ENCODE assay signal across 28 cellular contexts in genomic region chr7:106329408-106329807, GRCh38. TPM values are rescaled to one million over a fixed set of nuclear protein-coding genes. Genes with fewer than 3 reads are reported as not detected.
DNase-seq lines count a peak whose midpoint lies in the region; ATAC-seq and TF ChIP-seq lines count a peak whose summit lies in the region.
"Had no signal": no experiment of that assay in that cellular context is flagged by ENCODE, and none has a peak within 500 bp of the region (broad histone marks: within the 10 kb centered on the region; RNA-seq: fewer than 3 reads in every experiment).

No MANE protein-coding gene starts in this region.

- H3K27ac ChIP-seq in ACC112 (ENCODE audit: low read depth, low read length), result peak overlapping the region; percentile 38; the same call in 1 of the 2 replicates
- H3K27ac ChIP-seq in GM23338 (ENCODE audit: low read depth), result no peak overlapping the region
- H3K27ac ChIP-seq: dorsolateral prefrontal cortex, parathyroid adenoma, right atrium auricular region, SJCRH30 had no signal

- H3K9me2 ChIP-seq in GM23338 (ENCODE audit: insufficient read depth), result peaks cover 9% of the 10 kb centered on the region; the same call in 1 of the 2 replicates

- H3K4me2 ChIP-seq in GM23338, result no peak overlapping the region

- H2AFZ ChIP-seq in ACC112 (ENCODE audit: low read length, unreplicated experiment) (no peak overlapping the region), GM23338 (0 out of 2 replicates have a peak overlapping the region, but pooled peaks have one; percentile 6)
- H2AFZ ChIP-seq: parathyroid adenoma had no signal

- H3K27me3 Mint-ChIP-seq in GM23338 (ENCODE audit: insufficient read depth, low read depth, poor library complexity), result no peaks in the 10 kb centered on the region
- H3K27me3 Mint-ChIP-seq: activated naive CD4-positive, alpha-beta T cell treated with anti-CD3 and anti-CD28 coated beads, Interleukin-2, amount 50 U/mL, for 24 hours; activated T-helper 17 cell treated with anti-CD3 and anti-CD28 coated beads, Interleukin-2, amount 50 U/mL, for 72 hours; IgD-negative memory B cell had no signal

- no peak overlapping the region for H3K27ac Mint-ChIP-seq in GM23338
- H3K27ac Mint-ChIP-seq: IgD-negative memory B cell had no signal

- H3K4me1 Mint-ChIP-seq in GM23338, result no peaks in the 10 kb centered on the region
- H3K4me1 Mint-ChIP-seq: IgD-negative memory B cell had no signal

- H3K79me2 ChIP-seq in ACC112 (ENCODE audit: control insufficient read depth, insufficient read depth, low read length, unreplicated experiment), result no peaks in the 10 kb centered on the region
- no peaks in the 10 kb centered on the region for H3K79me2 ChIP-seq in GM23338 (replicated peaks; ENCODE audit: insufficient read depth)
- H3K79me2 ChIP-seq: parathyroid adenoma had no signal

- DNase-seq in GM23338 (ENCODE audit: low spot score) (no peak), amniotic epithelial cell (ENCODE audit: low read depth) (peak; percentile 27), kidney glomerular epithelial cell (lab: John Stamatoyannopoulos, UW) (peak; percentile 36), HK-2 (ENCODE audit: unreplicated experiment) (no peak)
- no peak for DNase-seq in effector CD4-positive, alpha-beta T cell
- DNase-seq: activated CD4-positive, alpha-beta memory T cell treated with anti-CD3 and anti-CD28 coated beads for 36 hours; activated CD8-positive, alpha-beta memory T cell treated with anti-CD3 and anti-CD28 coated beads, Interleukin-2, amount 50 U/mL, for 4 hours; COR-L47; DND-41; dorsolateral prefrontal cortex; glutamatergic neuron; GOT3; NCI-H1092 treated with DMSO at 0.1 percent for 48 hours; NCI-H2029; NCI-H69; SJCRH30; spleen; T-helper 1 cell had no signal

- no peak overlapping the region for H3K4me3 Mint-ChIP-seq in GM23338
- H3K4me3 Mint-ChIP-seq: activated CD4-positive, alpha-beta memory T cell treated with anti-CD3 and anti-CD28 coated beads for 36 hours; IgD-negative memory B cell had no signal

- peaks cover 21% of the 10 kb centered on the region for H3K4me1 ChIP-seq in ACC112 (ENCODE audit: control insufficient read depth, insufficient read depth, low read length, unreplicated experiment)
- no peaks in the 10 kb centered on the region for H3K4me1 ChIP-seq in GM23338 (ENCODE audit: insufficient read depth)
- H3K4me1 ChIP-seq: parathyroid adenoma, right atrium auricular region, SJCRH30 had no signal

- H4K20me1 ChIP-seq in GM23338 (replicated peaks; ENCODE audit: insufficient read depth), result no peaks in the 10 kb centered on the region

- TF ChIP-seq CTCF in GM23338 (conservative IDR thresholded peaks at IDR 0.05; ENCODE audit: low read depth in 2 of 2), result no peak

- H3K36me3 Mint-ChIP-seq in GM23338 (ENCODE audit: low read depth), result no peaks in the 10 kb centered on the region
- H3K36me3 Mint-ChIP-seq: activated CD4-positive, alpha-beta memory T cell treated with anti-CD3 and anti-CD28 coated beads for 36 hours; activated naive CD4-positive, alpha-beta T cell treated with anti-CD3 and anti-CD28 coated beads, Interleukin-2, amount 50 U/mL, for 24 hours; IgD-negative memory B cell had no signal

- H3K27me3 ChIP-seq in ACC112 (ENCODE audit: insufficient read depth, low read length) (no peaks in the 10 kb centered on the region), GM23338 (ENCODE audit: insufficient read depth) (no peaks in the 10 kb centered on the region)
- H3K27me3 ChIP-seq: dorsolateral prefrontal cortex, right atrium auricular region, spleen had no signal

- no peaks in the 10 kb centered on the region for H3F3A ChIP-seq in GM23338 (replicated peaks; ENCODE audit: low read depth)

- ATAC-seq in GM23338 (no peak), HG03045 (IDR thresholded peaks at IDR 0.05; ENCODE audit: unreplicated experiment) (no peak), GM18517 (IDR thresholded peaks at IDR 0.05; ENCODE audit: unreplicated experiment) (no peak)
- ATAC-seq: GM12878 had no signal

- no peak overlapping the region for H3K4me3 ChIP-seq in ACC112 (ENCODE audit: low read depth, low read length)
- H3K4me3 ChIP-seq in GM23338, result no peak overlapping the region
- H3K4me3 ChIP-seq: dorsolateral prefrontal cortex, GM12878, lung, right atrium auricular region, SJCRH30, spleen had no signal

- H3K9me3 Mint-ChIP-seq in GM23338, result no peaks in the 10 kb centered on the region
- H3K9me3 Mint-ChIP-seq: activated naive CD4-positive, alpha-beta T cell treated with anti-CD3 and anti-CD28 coated beads, Interleukin-2, amount 50 U/mL, for 24 hours; activated T-helper 17 cell treated with anti-CD3 and anti-CD28 coated beads, Interleukin-2, amount 50 U/mL, for 72 hours; IgD-negative memory B cell had no signal

- no peaks in the 10 kb centered on the region for H3K36me3 ChIP-seq in ACC112 (ENCODE audit: insufficient read depth, low read length)
- H3K36me3 ChIP-seq in GM23338 (ENCODE audit: insufficient read depth), result no peaks in the 10 kb centered on the region
- H3K36me3 ChIP-seq: right atrium auricular region, SJCRH30, spleen had no signal

TF ChIP-seq in GM23338, 12 proteins besides CTCF, POLR2A, EP300 and RAD21:
- TF ChIP-seq STAT1 (IDR thresholded peaks at IDR 0.05; ENCODE audit: unreplicated experiment) (no peak), ZNF331 (CRISPR knock-in tag; IDR thresholded peaks at IDR 0.05; ENCODE audit: low read depth) (no peak), CREB1 (CRISPR knock-in tag; IDR thresholded peaks at IDR 0.05; ENCODE audit: low read depth) (no peak), NANOG (IDR thresholded peaks at IDR 0.05; ENCODE audit: borderline replicate concordance) (no peak), EZH2phosphoT487 (IDR thresholded peaks at IDR 0.05; ENCODE audit: unreplicated experiment) (no peak), ETS1 (IDR thresholded peaks at IDR 0.05) (no peak)

RNA-seq across cellular contexts. Expression of gene NAMPT, which starts 44.6 kb away (rescaled TPM):
- total RNA-seq in GM23338 (2014; rRNA removed; shearing (Covaris generic)), result 73.9 and 98.1 TPM in 2 replicates
- 34.3 and 37.9 TPM in 2 replicates for polyA plus RNA-seq in GM23338 (2016; fragmentation: Nextera tagmentation; extraction: Ambion mirVana)

Comparison
In these comparisons a context has a peak if more than half of its experiments do, and no peak if none do; other contexts are left out.
1. DNase-seq: peak in amniotic epithelial cell (single experiment) and kidney glomerular epithelial cell (single experiment); none in GM23338 (single experiment), HK-2 (single experiment) and effector CD4-positive, alpha-beta T cell (single experiment).